In genomic region chr15:58081446-58081845, GRCh38 we compare ENCODE assay signal across 19 cellular contexts. TPM values are rescaled to one million over a fixed set of nuclear protein-coding genes. Genes with fewer than 3 reads are reported as not detected.
"Had no signal": no experiment of that assay in that cellular context is flagged by ENCODE, and none has a peak within 500 bp of the region (broad histone marks: within the 10 kb centered on the region; RNA-seq: fewer than 3 reads in every experiment).

No MANE protein-coding gene starts in this region.

- H3K9me3 ChIP-seq: gastroesophageal sphincter, suprapubic skin, transverse colon, uterus had no signal

- H2AFZ ChIP-seq: hepatocyte had no signal

- H3K4me3 ChIP-seq: dorsolateral prefrontal cortex, gastroesophageal sphincter, hepatocyte, suprapubic skin, transverse colon, uterus had no signal

- H3K4me1 ChIP-seq: gastroesophageal sphincter, suprapubic skin, transverse colon, uterus had no signal

- DNase-seq: activated CD4-positive, alpha-beta T cell treated with anti-CD3 and anti-CD28 coated beads for 36 hours; activated CD4-positive, alpha-beta T cell treated with anti-CD3 and anti-CD28 coated beads, Interleukin-2, amount 50 U/mL, for 48 hours; activated gamma-delta T cell treated with Interleukin-2 at 50 U/mL for 16 hours; amniotic stem cell; dorsolateral prefrontal cortex; midbrain; stimulated activated naive CD8-positive, alpha-beta T cell treated with anti-CD3 and anti-CD28 coated beads, Interleukin-15, amount 100 ng/mL, for 72 hours; SW 1271; transverse colon; uterus; WERI-Rb-1 had no signal

- H3K27ac ChIP-seq: dorsolateral prefrontal cortex, epithelial cell of prostate, gastroesophageal sphincter, hepatocyte, suprapubic skin, transverse colon, uterus, WERI-Rb-1 had no signal

- H3K36me3 ChIP-seq: gastroesophageal sphincter, suprapubic skin, transverse colon, uterus, WERI-Rb-1 had no signal

- H3K27me3 ChIP-seq: gastroesophageal sphincter, hepatocyte, uterus had no signal

- H3K79me2 ChIP-seq: hepatocyte had no signal

- ATAC-seq: activated CD4-positive, alpha-beta T cell treated with anti-CD3 and anti-CD28 coated beads for 36 hours; activated naive CD4-positive, alpha-beta T cell treated with anti-CD3 and anti-CD28 coated beads, Interleukin-2, amount 50 U/mL, for 72 hours; gastroesophageal sphincter; stimulated activated naive CD8-positive, alpha-beta T cell treated with anti-CD3 and anti-CD28 coated beads, Interleukin-15, amount 100 ng/mL, for 72 hours had no signal

RNA-seq across cellular contexts. Expression of gene ALDH1A2, which starts 15.9 kb away (rescaled TPM):
- total RNA-seq: activated CD4-positive, alpha-beta T cell treated with anti-CD3 and anti-CD28 coated beads for 36 hours; activated naive CD4-positive, alpha-beta T cell treated with anti-CD3 and anti-CD28 coated beads, Interleukin-2, amount 50 U/mL, for 72 hours; activated T-helper 1 cell treated with anti-CD3 and anti-CD28 coated beads, Interleukin-12 subunit alpha, Interleukin-12 subunit beta, Interleukin-2, Interleukin-4 antibody, amounts not matched to agents 30 ng/mL and 10 ng/mL and 1 ng/mL, durations not matched to agents 14 hours and 24 hours and 36 hours; T-helper 2 cell treated with Interferon-gamma antibody and Interleukin-4, amounts not matched to agents 100 ng/mL and 5 ng/mL, for 36 hours had no signal

RNA-seq across cellular contexts. Expression of gene AQP9, which starts 56.7 kb away (rescaled TPM):
- total RNA-seq: activated naive CD4-positive, alpha-beta T cell treated with anti-CD3 and anti-CD28 coated beads, Interleukin-2, amount 50 U/mL, for 72 hours; activated T-helper 1 cell treated with anti-CD3 and anti-CD28 coated beads, Interleukin-12 subunit alpha, Interleukin-12 subunit beta, Interleukin-2, Interleukin-4 antibody, amounts not matched to agents 30 ng/mL and 10 ng/mL and 1 ng/mL, durations not matched to agents 14 hours and 24 hours and 36 hours; lung microvascular endothelial cell; T-helper 2 cell treated with Interferon-gamma antibody and Interleukin-4, amounts not matched to agents 100 ng/mL and 5 ng/mL, for 36 hours had no signal
